In the genomic region with DNA sequence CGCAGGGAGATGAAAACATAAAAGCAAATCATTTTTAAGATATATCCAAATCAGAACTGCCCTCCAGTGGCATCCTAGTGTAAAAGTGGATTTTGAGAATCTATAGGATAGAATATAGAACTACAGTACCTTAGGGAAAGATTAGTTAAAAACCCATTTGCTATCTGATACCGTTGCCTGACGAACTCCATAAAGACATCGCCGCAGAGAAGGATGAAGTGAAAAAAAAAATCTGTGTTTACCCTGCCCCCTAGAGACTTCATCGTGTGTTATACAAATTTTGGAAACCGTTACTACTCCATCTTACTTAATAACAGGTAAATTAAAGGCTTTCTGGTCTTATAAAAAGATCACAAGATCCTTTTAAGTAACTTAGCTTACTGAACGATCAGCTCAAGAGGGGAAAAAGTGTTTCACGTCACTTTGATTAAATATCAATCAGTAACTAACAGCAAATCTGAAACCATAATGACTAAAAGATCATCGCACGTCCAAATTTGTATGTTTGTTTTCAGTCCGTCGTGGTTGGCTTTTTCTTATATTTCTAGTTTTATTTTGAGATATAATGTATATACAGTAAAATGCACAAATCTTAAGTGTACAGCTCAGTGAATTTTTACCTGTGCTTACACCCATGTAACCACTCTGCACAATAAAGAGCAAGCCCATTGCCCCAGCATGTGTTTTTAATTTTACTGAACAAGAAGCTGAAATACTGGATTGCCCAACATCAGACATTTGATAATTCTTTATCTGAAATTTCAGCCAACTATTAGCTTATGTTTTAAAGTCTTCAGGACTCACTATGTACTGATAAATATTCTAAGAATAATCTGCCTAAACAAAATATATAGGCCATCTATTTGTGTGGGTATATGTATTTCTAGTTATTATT, we compare ENCODE assay signal across 9 cellular contexts. TPM values are rescaled to one million over a fixed set of nuclear protein-coding genes. Genes with fewer than 3 reads are reported as not detected.
DNase-seq lines count a peak whose midpoint lies in the region; ATAC-seq and TF ChIP-seq lines count a peak whose summit lies in the region.
"Had no signal": no experiment of that assay in that cellular context is flagged by ENCODE, and none has a peak within 500 bp of the region (broad histone marks: within the 10 kb centered on the region; RNA-seq: fewer than 3 reads in every experiment).

No MANE protein-coding gene starts in this region.

- H3K9me2 ChIP-seq in PC-9 (ENCODE audit: insufficient read depth), result no peaks in the 10 kb centered on the region

- peak overlapping the region; percentile 78 for H2AFZ ChIP-seq in PC-9

- POLR2A ChIA-PET in PC-9 (lab: Charles Lee; ENCODE audit: unreplicated experiment), result interaction anchor here (0.5 to 0.7 kb wide), 5 partner anchors 31 to 309 kb away, joined by 3 to 6 read pairs (median 3); no protein-coding TSS in a partner anchor

- H3K4me1 ChIP-seq in PC-9 (replicated peaks; ENCODE audit: insufficient read depth) (peaks cover 21% of the 10 kb centered on the region), esophagus squamous epithelium (peaks cover 0 to 33% (median 12%) of the 10 kb centered on the region in 3 donors)

- ATAC-seq in GM18517 (IDR thresholded peaks at IDR 0.05; ENCODE audit: unreplicated experiment), result peak; percentile 5
- no peak for ATAC-seq in GM18858 (IDR thresholded peaks at IDR 0.05; ENCODE audit: unreplicated experiment)

- H3K79me2 ChIP-seq in PC-9 (ENCODE audit: low read depth), result peaks cover 26% of the 10 kb centered on the region

- 13 to 16% methylated on average over 13 of the region's 13 CpGs for WGBS in esophagus squamous epithelium, 2 donors

- H3K36me3 ChIP-seq in PC-9 (ENCODE audit: low read depth), result peaks cover 8% of the 10 kb centered on the region; the same call in 1 of the 2 replicates
- H3K36me3 ChIP-seq in esophagus squamous epithelium, result peaks cover 0 to 23% (median 17%) of the 10 kb centered on the region in 3 donors

- H3K27me3 ChIP-seq in PC-9 (ENCODE audit: insufficient read depth, low read depth) (no peaks in the 10 kb centered on the region), esophagus squamous epithelium (no peaks in the 10 kb centered on the region)

- peak overlapping the region; percentile 88 for H3K4me2 ChIP-seq in PC-9

- intact Hi-C loops in PC-9 (cut with micrococcal nuclease; ENCODE audit: unreplicated experiment), result loop anchor here (2.0 kb wide), 1 partner anchor 385 kb away; the partner anchor contains the start of gene TMEM14A
- intact Hi-C loops in esophagus squamous epithelium (cut with DNase I), result loop anchor here (10.0 kb wide), 1 partner anchor 119 kb away; no protein-coding TSS in a partner anchor

- H3K9me3 ChIP-seq in PC-9 (ENCODE audit: insufficient read depth, low read depth), result no peaks in the 10 kb centered on the region
- no peaks in the 10 kb centered on the region for H3K9me3 ChIP-seq in esophagus squamous epithelium

- H3K4me3 ChIP-seq in PC-9 (peak overlapping the region; percentile 65), esophagus squamous epithelium (peak overlapping the region; percentile 61 to 94 (median 84))

- H3K27ac ChIP-seq in 22Rv1 (peak overlapping the region; percentile 88), PC-9 (no peak overlapping the region), esophagus squamous epithelium (peak overlapping the region in 3 of 4 donors; percentile 36 to 57 (median 44))

- DNase-seq in PC-9, result no peak
- no peak for DNase-seq in esophagus squamous epithelium (lab: John Stamatoyannopoulos, UW)
- peak; percentile 78 for DNase-seq in pons (ENCODE audit: low spot score)
- DNase-seq in UCSD-AML1 (lab: John Stamatoyannopoulos, UW; ENCODE audit: unreplicated experiment), result no peak
- DNase-seq in central memory CD4-positive, alpha-beta T cell, result no peak

- no peak for TF ChIP-seq POLR2A in esophagus squamous epithelium (IDR thresholded peaks at IDR 0.05)

- H4K20me1 ChIP-seq in PC-9 (ENCODE audit: insufficient read depth), result peaks cover 6% of the 10 kb centered on the region; the same call in 1 of the 2 replicates

- no TSS peak for BruUV-seq in PC-9 (replicated peaks; lab: Mats Ljungman, UMichigan)

- TF ChIP-seq CTCF in 22Rv1 (IDR thresholded peaks at IDR 0.05), result peak; percentile 31
- no peak; the same call in 1 of the 2 replicates for TF ChIP-seq CTCF in PC-9 (conservative IDR thresholded peaks at IDR 0.05)
- peak in 1 of 6 experiments; percentile 17 for TF ChIP-seq CTCF in esophagus squamous epithelium (IDR thresholded peaks at IDR 0.05)

- H3F3A ChIP-seq in PC-9 (ENCODE audit: insufficient read depth, low read depth), result no peaks in the 10 kb centered on the region; the same call in none of the 2 replicates

- CTCF ChIA-PET in PC-9 (lab: Charles Lee), result interaction anchor here (0.6 to 2.0 kb wide), 6 partner anchors 21 to 139 kb away, joined by 3 to 9 read pairs (median 4); no protein-coding TSS in a partner anchor

RNA-seq across cellular contexts. Expression of gene MCM3, which starts 0.9 kb away (rescaled TPM):
- total RNA-seq in PC-9 (2021), result 90.9 and 111 TPM in 2 replicates
- total RNA-seq in esophagus squamous epithelium, result 10 to 100 TPM; 37.5 to 70.3 (median 47.7) TPM

RNA-seq across cellular contexts. Expression of gene IL17F, which starts 41.1 kb away (rescaled TPM):
- total RNA-seq in PC-9 (2021), result not detected in 2 replicates
- 1 to 10 TPM in 1 of 4 donors, not detected in 3; 1.4 TPM for total RNA-seq in esophagus squamous epithelium
- total RNA-seq: dermis microvascular lymphatic vessel endothelial cell had no signal
